ENCODE assay signal across 9 cellular contexts in genomic region chr10:51469666-51470065, GRCh38.
"Had no signal": no experiment of that assay in that cellular context is flagged by ENCODE, and none has a peak within 500 bp of the region (broad histone marks: within the 10 kb centered on the region; RNA-seq: fewer than 3 reads in every experiment).

No MANE protein-coding gene starts in this region.

- H3K9me3 ChIP-seq: HAP-1 had no signal

- ATAC-seq: HCT116, HepG2, K562 had no signal

- DNase-seq: GM23248, GOT3, H7, HFFc6 had no signal

- H3K36me3 ChIP-seq: HAP-1 had no signal

- H3K4me3 ChIP-seq: GM23248, HAP-1, K562 had no signal

- H3K27ac ChIP-seq: GM23248, HL-60 had no signal

- FAIRE-seq: HepG2, K562 had no signal

- H3K4me1 ChIP-seq: HAP-1 had no signal

- H3K9ac ChIP-seq: GM23248 had no signal

- H2AFZ ChIP-seq: GM23248 had no signal
